In the genomic region with DNA sequence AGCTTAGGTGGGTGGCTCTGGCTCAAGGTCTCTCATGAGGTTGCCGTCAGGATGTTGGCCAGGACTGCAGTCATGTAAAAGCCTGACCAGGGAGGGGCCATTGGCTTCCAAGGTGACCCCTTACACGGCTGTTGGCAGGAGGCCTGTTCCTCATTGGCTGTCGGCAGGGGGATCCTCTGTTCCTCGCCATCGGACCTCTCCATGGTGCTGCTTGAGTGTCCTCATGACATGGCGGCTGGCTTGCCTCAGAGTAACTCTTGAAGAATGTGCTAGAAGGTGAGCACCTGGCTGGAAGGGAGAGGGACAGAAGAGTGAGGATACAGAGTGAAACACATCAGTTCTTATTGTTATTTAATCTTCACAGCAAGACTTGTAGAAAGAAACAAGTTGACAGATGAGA, we compare ENCODE assay signal across 29 cellular contexts. TPM values are rescaled to one million over a fixed set of nuclear protein-coding genes. Genes with fewer than 3 reads are reported as not detected.
DNase-seq lines count a peak whose midpoint lies in the region; TF ChIP-seq lines count a peak whose summit lies in the region.
"Had no signal": no experiment of that assay in that cellular context is flagged by ENCODE, and none has a peak within 500 bp of the region (broad histone marks: within the 10 kb centered on the region; RNA-seq: fewer than 3 reads in every experiment).

No MANE protein-coding gene starts in this region.

- DNase-seq in ELF-1 (ENCODE audit: low read depth, low spot score) (peak; percentile 54), iPS-NIHi7 (ENCODE audit: extremely low spot score) (peak; percentile 51), posterior vena cava (ENCODE audit: low spot score) (peak; percentile 47), osteoblast (ENCODE audit: insufficient read length, low spot score, missing footprints) (no peak), activated gamma-delta T cell (lab: John Stamatoyannopoulos, UW) (no peak), NCI-H2029 treated with DMSO at 0.1 percent for 48 hours (lab: John Stamatoyannopoulos, UW) (no peak)
- DNase-seq: activated CD4-positive, alpha-beta T cell treated with anti-CD3 and anti-CD28 coated beads, Interleukin-2, amount 10 ng/mL, durations not matched to agents 24 days and 14 days; activated CD8-positive, alpha-beta memory T cell treated with anti-CD3 and anti-CD28 coated beads, Interleukin-2, amount 10 ng/mL, durations not matched to agents 7 days and 5 days; activated naive CD4-positive, alpha-beta T cell treated with anti-CD3 and anti-CD28 coated beads, Interleukin-2, amount 10 ng/mL, durations not matched to agents 7 days and 5 days; CD8-positive, alpha-beta T cell; effector memory CD8-positive, alpha-beta T cell; GOT3; mammary epithelial cell; NCI-H187; occipital lobe; stimulated activated CD4-positive, alpha-beta T cell treated with anti-CD3 and anti-CD28 coated beads, Interleukin-4, amount 100 ng/mL, for 4 hours; stimulated activated naive CD4-positive, alpha-beta T cell treated with Interleukin-2 at 50 U/mL for 16 hours; T-helper 2 cell had no signal

- no peaks in the 10 kb centered on the region for H3K79me2 ChIP-seq in osteoblast (ENCODE audit: insufficient read depth, low read length)

- H3K27me3 ChIP-seq in osteoblast (ENCODE audit: insufficient read depth, low read length) = peaks cover 26% of the 10 kb centered on the region
- H3K27me3 ChIP-seq: vagina had no signal

- intact Hi-C loops in posterior vena cava (cut with DNase I) = no loop called here

- H4K20me1 ChIP-seq in osteoblast (ENCODE audit: insufficient read depth, low read length) = no peaks in the 10 kb centered on the region

- H3K4me3 ChIP-seq in osteoblast (ENCODE audit: insufficient read depth, low read length) = no peak overlapping the region
- H3K4me3 ChIP-seq: cardiac muscle cell, coronary artery, esophagus muscularis mucosa, gastroesophageal sphincter, thoracic aorta, vagina had no signal

- no peaks in the 10 kb centered on the region for H3K36me3 ChIP-seq in osteoblast (ENCODE audit: insufficient read depth, low read length)
- H3K36me3 ChIP-seq: cardiac muscle cell, esophagus muscularis mucosa, gastroesophageal sphincter, thoracic aorta, vagina had no signal

- H3K4me1 ChIP-seq in osteoblast (ENCODE audit: insufficient read depth, low read length) = peaks cover 4% of the 10 kb centered on the region

- no peak overlapping the region for H3K4me2 ChIP-seq in osteoblast (ENCODE audit: insufficient read depth, low read length)

- no peak for TF ChIP-seq CTCF in osteoblast (IDR thresholded peaks at IDR 0.05; ENCODE audit: extremely low read depth, low read depth, low read length)

- H3K9me3 ChIP-seq in osteoblast (ENCODE audit: low read depth, low read length) = no peaks in the 10 kb centered on the region
- H3K9me3 ChIP-seq: esophagus muscularis mucosa, gastroesophageal sphincter, thoracic aorta, vagina had no signal

- no peak overlapping the region for H2AFZ ChIP-seq in osteoblast (ENCODE audit: low read length)

- H3K27ac ChIP-seq in osteoblast (ENCODE audit: low read depth, low read length) = no peak overlapping the region
- H3K27ac ChIP-seq: cardiac muscle cell, esophagus muscularis mucosa, gastroesophageal sphincter, HL-60, vagina had no signal

TF ChIP-seq in PFSK-1, 5 proteins besides CTCF, POLR2A, EP300 and RAD21:
- TF ChIP-seq TAF1 (IDR thresholded peaks at IDR 0.05; ENCODE audit: borderline replicate concordance, insufficient read depth, low read length) (no peak), FOXP2 (optimal IDR thresholded peaks at IDR 0.05; ENCODE audit: borderline replicate concordance, extremely low read depth, extremely low read length, insufficient read depth) (no peak)
- TF ChIP-seq, protein P1, sequence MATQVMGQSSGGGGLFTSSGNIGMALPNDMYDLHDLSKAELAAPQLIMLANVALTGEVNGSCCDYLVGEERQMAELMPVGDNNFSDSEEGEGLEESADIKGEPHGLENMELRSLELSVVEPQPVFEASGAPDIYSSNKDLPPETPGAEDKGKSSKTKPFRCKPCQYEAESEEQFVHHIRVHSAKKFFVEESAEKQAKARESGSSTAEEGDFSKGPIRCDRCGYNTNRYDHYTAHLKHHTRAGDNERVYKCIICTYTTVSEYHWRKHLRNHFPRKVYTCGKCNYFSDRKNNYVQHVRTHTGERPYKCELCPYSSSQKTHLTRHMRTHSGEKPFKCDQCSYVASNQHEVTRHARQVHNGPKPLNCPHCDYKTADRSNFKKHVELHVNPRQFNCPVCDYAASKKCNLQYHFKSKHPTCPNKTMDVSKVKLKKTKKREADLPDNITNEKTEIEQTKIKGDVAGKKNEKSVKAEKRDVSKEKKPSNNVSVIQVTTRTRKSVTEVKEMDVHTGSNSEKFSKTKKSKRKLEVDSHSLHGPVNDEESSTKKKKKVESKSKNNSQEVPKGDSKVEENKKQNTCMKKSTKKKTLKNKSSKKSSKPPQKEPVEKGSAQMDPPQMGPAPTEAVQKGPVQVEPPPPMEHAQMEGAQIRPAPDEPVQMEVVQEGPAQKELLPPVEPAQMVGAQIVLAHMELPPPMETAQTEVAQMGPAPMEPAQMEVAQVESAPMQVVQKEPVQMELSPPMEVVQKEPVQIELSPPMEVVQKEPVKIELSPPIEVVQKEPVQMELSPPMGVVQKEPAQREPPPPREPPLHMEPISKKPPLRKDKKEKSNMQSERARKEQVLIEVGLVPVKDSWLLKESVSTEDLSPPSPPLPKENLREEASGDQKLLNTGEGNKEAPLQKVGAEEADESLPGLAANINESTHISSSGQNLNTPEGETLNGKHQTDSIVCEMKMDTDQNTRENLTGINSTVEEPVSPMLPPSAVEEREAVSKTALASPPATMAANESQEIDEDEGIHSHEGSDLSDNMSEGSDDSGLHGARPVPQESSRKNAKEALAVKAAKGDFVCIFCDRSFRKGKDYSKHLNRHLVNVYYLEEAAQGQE (IDR thresholded peaks at IDR 0.05; ENCODE audit: insufficient read depth in 1 of 2, low read depth in 2 of 2, low read length in 2 of 2) = peak; percentile 48 to 88; a peak in 3 of 4 replicates

RNA-seq across cellular contexts. Expression of a gene that starts 4.7 kb away (rescaled TPM):
- polyA plus RNA-seq in PFSK-1 (2012; ENCODE audit: insufficient read length, low read depth) = not detected
- not detected for total RNA-seq in posterior vena cava
- total RNA-seq in osteoblast = not detected in 2 replicates
- total RNA-seq: activated CD4-positive, alpha-beta T cell treated with anti-CD3 and anti-CD28 coated beads, Interleukin-2, amount 10 ng/mL, durations not matched to agents 24 days and 14 days; activated CD8-positive, alpha-beta memory T cell treated with anti-CD3 and anti-CD28 coated beads, Interleukin-2, amount 10 ng/mL, durations not matched to agents 7 days and 5 days; cardiac muscle cell; CD8-positive, alpha-beta T cell; kidney epithelial cell; mammary epithelial cell; renal cortical epithelial cell; RPMI7951; thoracic aorta had no signal
- polyA plus RNA-seq: cardiac muscle cell, mammary epithelial cell had no signal

Comparison
In these comparisons a context has a peak if more than half of its experiments do, and no peak if none do; other contexts are left out.
1. DNase-seq: peak in ELF-1 (single experiment), iPS-NIHi7 (single experiment) and posterior vena cava (single experiment); none in osteoblast (single experiment), activated gamma-delta T cell (single experiment) and NCI-H2029 treated with DMSO at 0.1 percent for 48 hours (single experiment).